In genomic region chr1:2251363-2251762, GRCh38 we compare ENCODE assay signal across 1 cellular context.
TF ChIP-seq lines count a peak whose summit lies in the region.

No MANE protein-coding gene starts in this region.

TF ChIP-seq in HepG2, 621 proteins besides CTCF, POLR2A, EP300 and RAD21:
- TF ChIP-seq SIX1 (CRISPR knock-in tag; IDR thresholded peaks at IDR 0.05; ENCODE audit: borderline replicate concordance) (no peak), PHF20 (CRISPR knock-in tag; IDR thresholded peaks at IDR 0.05) (0 out of 2 replicates have a peak, but pooled peaks have one; percentile 1), ZNF83 (CRISPR knock-in tag; IDR thresholded peaks at IDR 0.05; ENCODE audit: borderline replicate concordance) (0 out of 2 replicates have a peak, but pooled peaks have one; percentile 15), ZIK1 (CRISPR knock-in tag; IDR thresholded peaks at IDR 0.05; ENCODE audit: borderline replicate concordance, low read depth) (0 out of 2 replicates have a peak, but pooled peaks have one; percentile 56), ZNF235 (CRISPR knock-in tag; IDR thresholded peaks at IDR 0.05; ENCODE audit: borderline replicate concordance) (0 out of 2 replicates have a peak, but pooled peaks have one; percentile 37)
TF ChIP-seq in HepG2: peak in this region for 4.
